23 cellular contexts compared by ENCODE assay signal in the genomic region with DNA sequence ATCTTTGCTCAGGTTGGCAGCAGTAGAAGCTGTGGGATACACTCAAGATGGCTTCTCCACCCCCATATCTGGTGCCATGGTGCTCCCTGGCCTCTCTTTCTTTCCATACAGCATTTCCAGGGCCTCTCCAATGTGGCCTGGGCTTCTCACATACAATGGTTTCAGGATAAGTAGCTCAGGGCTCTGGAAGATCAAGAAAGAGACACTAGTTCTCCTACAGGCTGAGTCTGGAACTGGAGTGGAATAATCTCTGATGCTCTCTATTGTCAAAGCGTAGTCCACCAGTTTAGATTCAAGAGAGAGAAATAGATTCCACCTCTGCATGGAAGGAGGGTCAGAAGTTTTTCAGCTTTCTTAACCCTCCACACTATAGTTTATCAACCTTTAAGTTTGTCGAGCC.
DNase-seq lines count a peak whose midpoint lies in the region; ATAC-seq, FAIRE-seq and TF ChIP-seq lines count a peak whose summit lies in the region.
"Had no signal": no experiment of that assay in that cellular context is flagged by ENCODE, and none has a peak within 500 bp of the region (broad histone marks: within the 10 kb centered on the region; RNA-seq: fewer than 3 reads in every experiment).

No MANE protein-coding gene starts in this region.

- H3K4me1 Mint-ChIP-seq in GM23338, result peaks cover 2% of the 10 kb centered on the region; the same call in 1 of the 3 replicates
- H3K4me1 Mint-ChIP-seq: stimulated activated memory B cell treated with anti-CD40 and anti-IgM and Interleukin-4, amounts not matched to agents 10 μg/mL and 1 μg/mL and 100 μg/mL, for 72 hours had no signal

- no peak for TF ChIP-seq CTCF in GM23338 (conservative IDR thresholded peaks at IDR 0.05; ENCODE audit: low read depth in 2 of 2)
- peak in 2 of 3 experiments; percentile 5 to 9; a peak in 1 of 4 replicates for TF ChIP-seq CTCF in H1 (IDR thresholded peaks at IDR 0.05; ENCODE audit: control extremely low read depth in 1 of 3, insufficient read depth in 1 of 3, low read depth in 1 of 3, low read length in 3 of 3)
- no peak for TF ChIP-seq CTCF in mucosa of descending colon (IDR thresholded peaks at IDR 0.05)
- TF ChIP-seq CTCF in ovary (IDR thresholded peaks at IDR 0.05), result no peak

- no peak overlapping the region for H2BK15ac ChIP-seq in H1 (ENCODE audit: low read length)

- H2BK12ac ChIP-seq in H1 (ENCODE audit: low read depth, low read length), result no peak overlapping the region

- POLR2A ChIA-PET in H1 (lab: Charles Lee; ENCODE audit: partially characterized antibody), result no interaction called here

- H2AFZ ChIP-seq in GM23338 (no peak overlapping the region), H1 (ENCODE audit: low read length) (no peak overlapping the region)

- no peaks in the 10 kb centered on the region for H3K36me3 Mint-ChIP-seq in GM23338 (ENCODE audit: low read depth)
- H3K36me3 Mint-ChIP-seq: stimulated activated memory B cell treated with anti-CD40 and anti-IgM and Interleukin-4, amounts not matched to agents 10 μg/mL and 1 μg/mL and 100 μg/mL, for 72 hours had no signal

- TF ChIP-seq RAD21 in H1 (IDR thresholded peaks at IDR 0.05 in 1 of 2, conservative IDR thresholded peaks at IDR 0.05 in 1 of 2; ENCODE audit: low read depth in 2 of 2, low read length in 2 of 2), result no peak; a peak in 1 of 4 replicates

- H3K27me3 ChIP-seq in GM23338 (ENCODE audit: insufficient read depth) (no peaks in the 10 kb centered on the region), H1 (replicated peaks in 1 of 4; ENCODE audit: control insufficient read depth in 3 of 4, extremely low read depth in 1 of 4, insufficient read depth in 3 of 4, low read length in 3 of 4) (no peaks in the 10 kb centered on the region), ovary (no peaks in the 10 kb centered on the region)
- H3K27me3 ChIP-seq: body of pancreas had no signal

- H3K79me1 ChIP-seq in H1 (ENCODE audit: low read depth, low read length), result no peaks in the 10 kb centered on the region

- no peak overlapping the region for H3K4me3 Mint-ChIP-seq in GM23338
- H3K4me3 Mint-ChIP-seq: activated T-cell treated with anti-CD3 and anti-CD28 coated beads, Interleukin-2, amount 50 U/mL, for 24 hours; stimulated activated memory B cell treated with anti-CD40 and anti-IgM and Interleukin-4, amounts not matched to agents 10 μg/mL and 1 μg/mL and 100 μg/mL, for 72 hours had no signal

- no peak overlapping the region for H2BK20ac ChIP-seq in H1 (ENCODE audit: low read length)

- no peaks in the 10 kb centered on the region for H3K36me3 ChIP-seq in GM23338 (ENCODE audit: insufficient read depth)
- H3K36me3 ChIP-seq in H1 (ENCODE audit: control insufficient read depth in 2 of 4, insufficient read depth in 4 of 4, low read length in 3 of 4), result no peaks in the 10 kb centered on the region
- no peaks in the 10 kb centered on the region for H3K36me3 ChIP-seq in mucosa of descending colon (ENCODE audit: low read depth)
- no peaks in the 10 kb centered on the region for H3K36me3 ChIP-seq in ovary
- H3K36me3 ChIP-seq: HAP-1, heart right ventricle had no signal

- H3K9me3 ChIP-seq in H1 (ENCODE audit: insufficient read depth in 2 of 2, low read depth in 1 of 2, low read length in 1 of 2) (no peaks in the 10 kb centered on the region), mucosa of descending colon (no peaks in the 10 kb centered on the region), ovary (no peaks in the 10 kb centered on the region)
- H3K9me3 ChIP-seq: body of pancreas, HAP-1, heart right ventricle had no signal

- ATAC-seq in GM23338 (no peak; the same call in 2 of the 3 replicates), mucosa of descending colon (peak; percentile 10)
- ATAC-seq: body of pancreas; heart right ventricle; sciatic nerve; stimulated activated memory B cell treated with anti-CD40 and anti-IgM and Interleukin-4, amounts not matched to agents 10 μg/mL and 1 μg/mL and 100 μg/mL, for 72 hours had no signal

- no peak overlapping the region for H3K23ac ChIP-seq in H1 (ENCODE audit: insufficient read length)

- H3F3A ChIP-seq in GM23338 (replicated peaks; ENCODE audit: low read depth), result no peaks in the 10 kb centered on the region

- CTCF ChIA-PET in H1 (lab: Charles Lee; ENCODE audit: partially characterized antibody), result interaction anchor here (0.5 to 2.2 kb wide), 4 partner anchors 11 to 91 kb away, joined by 3 to 12 read pairs (median 4); no protein-coding TSS in a partner anchor

- H3K9me2 ChIP-seq in GM23338 (ENCODE audit: insufficient read depth), result no peaks in the 10 kb centered on the region; the same call in 1 of the 2 replicates

- H2BK120ac ChIP-seq in H1 (replicated peaks; ENCODE audit: low read depth, low read length), result no peak overlapping the region

- TF ChIP-seq POLR2A in H1 (IDR thresholded peaks at IDR 0.05; ENCODE audit: control extremely low read depth in 1 of 2, low read depth in 2 of 2, low read length in 2 of 2), result no peak
- no peak for TF ChIP-seq POLR2A in ovary (IDR thresholded peaks at IDR 0.05)

- H3K4me1 ChIP-seq in GM23338 (ENCODE audit: insufficient read depth), result no peaks in the 10 kb centered on the region
- H3K4me1 ChIP-seq in H1 (replicated peaks in 1 of 4; ENCODE audit: control insufficient read depth in 3 of 4, insufficient read depth in 4 of 4, low read length in 3 of 4), result peaks cover 0 to 4% (median 1%) of the 10 kb centered on the region in 4 experiments; a peak in 2 of 7 replicates
- no peaks in the 10 kb centered on the region for H3K4me1 ChIP-seq in mucosa of descending colon (ENCODE audit: low read depth)
- H3K4me1 ChIP-seq in ovary (ENCODE audit: insufficient read depth), result no peaks in the 10 kb centered on the region
- H3K4me1 ChIP-seq: body of pancreas, HAP-1, heart right ventricle had no signal

- H4K20me1 ChIP-seq in GM23338 (replicated peaks; ENCODE audit: insufficient read depth) (no peaks in the 10 kb centered on the region), H1 (replicated peaks in 1 of 2; ENCODE audit: control insufficient read depth in 1 of 2, insufficient read depth in 2 of 2, low read length in 2 of 2) (no peaks in the 10 kb centered on the region)

- H3K79me2 ChIP-seq in GM23338 (replicated peaks; ENCODE audit: insufficient read depth) (no peaks in the 10 kb centered on the region), H1 (ENCODE audit: control insufficient read depth in 1 of 2, insufficient read depth in 2 of 2, low read length in 2 of 2) (no peaks in the 10 kb centered on the region)

- H3K4me3 ChIP-seq in GM23338 (no peak overlapping the region), H1 (ENCODE audit: extremely low read depth in 1 of 4, insufficient read depth in 2 of 4, low read depth in 3 of 4, low read length in 4 of 4) (no peak overlapping the region), mucosa of descending colon (no peak overlapping the region), ovary (no peak overlapping the region)
- H3K4me3 ChIP-seq: body of pancreas, HAP-1, heart right ventricle, SK-N-MC had no signal

- H4K8ac ChIP-seq in H1 (ENCODE audit: extremely low read depth, insufficient read depth, low read length), result no peak overlapping the region

- H3K56ac ChIP-seq in H1 (replicated peaks; ENCODE audit: insufficient read length, low read depth, low read length), result no peak overlapping the region

- 93% methylated on average over 2 of the region's 2 CpGs; no CpG with 5 or more reads in 1 of the 2 experiments for WGBS in H1 (ENCODE audit: extremely low coverage in 1 of 2, insufficient coverage in 1 of 2, insufficient read length in 1 of 2, insufficient replicate concordance in 2 of 2, low coverage in 1 of 2, low lambda C conversion rate in 2 of 2, missing lambda C conversion rate in 1 of 2), 2 experiments
- WGBS in ovary, 3 donors, result 83 to 100% (median 84%) methylated on average over 2 of the region's 2 CpGs

- H3K4me2 ChIP-seq in GM23338 (no peak overlapping the region), H1 (ENCODE audit: insufficient read depth in 1 of 2, low read depth in 2 of 2, low read length in 2 of 2) (no peak overlapping the region)

- H4K5ac ChIP-seq in H1 (ENCODE audit: insufficient read length, low read depth, low read length), result no peak overlapping the region

- no peak for FAIRE-seq in H1 (lab: Jason Lieb, UNC)

- H3K4ac ChIP-seq in H1 (replicated peaks; ENCODE audit: insufficient read length, low read depth, low read length), result no peak overlapping the region

- intact Hi-C loops in mucosa of descending colon (cut with DNase I, micrococcal nuclease), result no loop called here
- intact Hi-C loops in ovary (cut with DNase I), result no loop called here

- H3K9me3 Mint-ChIP-seq in GM23338, result no peaks in the 10 kb centered on the region
- H3K9me3 Mint-ChIP-seq: activated T-cell treated with anti-CD3 and anti-CD28 coated beads, Interleukin-2, amount 50 U/mL, for 24 hours had no signal

- no peak overlapping the region for H2BK5ac ChIP-seq in H1 (ENCODE audit: low read depth, low read length)

- H3K14ac ChIP-seq in H1 (ENCODE audit: insufficient read length), result no peak overlapping the region

- no peak overlapping the region for H2AK5ac ChIP-seq in H1 (ENCODE audit: low read depth, low read length)

- no peaks in the 10 kb centered on the region for H3K23me2 ChIP-seq in H1 (ENCODE audit: low read depth, low read length)

- H3K27ac ChIP-seq in GM23338 (ENCODE audit: low read depth) (no peak overlapping the region), H1 (ENCODE audit: low read depth, low read length) (no peak overlapping the region), ovary (no peak overlapping the region)
- H3K27ac ChIP-seq: body of pancreas, heart right ventricle, RWPE1, SK-N-MC had no signal

- no peak overlapping the region for H4K91ac ChIP-seq in H1 (replicated peaks; ENCODE audit: insufficient read length, low read length)

- no peak overlapping the region for H3K18ac ChIP-seq in H1 (ENCODE audit: extremely low read depth, low read length)

- H3K27ac Mint-ChIP-seq in GM23338, result no peak overlapping the region
- H3K27ac Mint-ChIP-seq: activated T-cell treated with anti-CD3 and anti-CD28 coated beads, Interleukin-2, amount 50 U/mL, for 24 hours; stimulated activated memory B cell treated with anti-CD40 and anti-IgM and Interleukin-4, amounts not matched to agents 10 μg/mL and 1 μg/mL and 100 μg/mL, for 72 hours had no signal

- DNase-seq in GM23338 (ENCODE audit: low spot score), result peak; percentile 18
- peak; percentile 9 for DNase-seq in HT-29 (ENCODE audit: low spot score)
- DNase-seq in H1 (ENCODE audit: low read depth in 1 of 2, low spot score in 2 of 2), result no peak
- DNase-seq in mucosa of descending colon, result no peak
- no peak for DNase-seq in DMS153 (lab: John Stamatoyannopoulos, UW)
- DNase-seq in activated naive CD4-positive, alpha-beta T cell treated with Interleukin-2 at 50 U/mL for 16 hours, result no peak
- DNase-seq in ovary, result no peak
- DNase-seq: activated CD4-positive, alpha-beta T cell treated with anti-CD3 and anti-CD28 coated beads for 4 hours; activated gamma-delta T cell; activated T-cell treated with anti-CD3 and anti-CD28 coated beads, Interleukin-2, amount 50 U/mL, for 24 hours; body of pancreas; foreskin fibroblast; heart right ventricle; KG1; MM.1S; NCI-H2081; stimulated activated CD4-positive, alpha-beta T cell treated with anti-CD3 and anti-CD28 coated beads, Interleukin-4, amount 100 ng/mL, for 24 hours; T-helper 2 cell had no signal

- no peak overlapping the region for H3K9ac ChIP-seq in H1 (replicated peaks in 1 of 4; ENCODE audit: extremely low read depth in 1 of 4, low read depth in 3 of 4, low read length in 3 of 4)

- H3K27me3 Mint-ChIP-seq in GM23338 (ENCODE audit: insufficient read depth, low read depth, poor library complexity), result no peaks in the 10 kb centered on the region
- H3K27me3 Mint-ChIP-seq: activated T-cell treated with anti-CD3 and anti-CD28 coated beads, Interleukin-2, amount 50 U/mL, for 24 hours; stimulated activated memory B cell treated with anti-CD40 and anti-IgM and Interleukin-4, amounts not matched to agents 10 μg/mL and 1 μg/mL and 100 μg/mL, for 72 hours had no signal

- TF ChIP-seq EP300 in H1 (IDR thresholded peaks at IDR 0.05; ENCODE audit: borderline replicate concordance in 1 of 2, low read depth in 2 of 2, low read length in 2 of 2) (no peak), ovary (IDR thresholded peaks at IDR 0.05) (no peak)

Comparison
In these comparisons a context has a peak if more than half of its experiments do, and no peak if none do; other contexts are left out.
1. DNase-seq: peak in GM23338 (single experiment) and HT-29 (single experiment); none in H1 (0 of 2), mucosa of descending colon (0 of 3), DMS153 (single experiment), activated naive CD4-positive, alpha-beta T cell treated with Interleukin-2 at 50 U/mL for 16 hours (single experiment) and ovary (0 of 5).
2. CTCF ChIP-seq: peak in H1 (2 of 3); none in GM23338 (0 of 2), mucosa of descending colon (single experiment) and ovary (0 of 3).